ENCODE assay signal across 13 cellular contexts in genomic region chr3:111700054-111700453, GRCh38.
A peak's percentile ranks its signal among the peaks of the same experiment; 100 is the strongest.
DNase-seq lines count a peak whose midpoint lies in the region; ATAC-seq and TF ChIP-seq lines count a peak whose summit lies in the region.
"Had no signal": no experiment of that assay in that cellular context is flagged by ENCODE, and none has a peak within 500 bp of the region (broad histone marks: within the 10 kb centered on the region; RNA-seq: fewer than 3 reads in every experiment).

No MANE protein-coding gene starts in this region.

- DNase-seq in RWPE1 (ENCODE audit: low spot score), result no peak
- DNase-seq in caudate nucleus (lab: John Stamatoyannopoulos, UW), result no peak
- no peak for DNase-seq in NCI-H748 treated with DMSO at 0.1 percent for 48 hours (lab: John Stamatoyannopoulos, UW)
- DNase-seq in DMS53 treated with DMSO at 0.1 percent for 48 hours (lab: John Stamatoyannopoulos, UW; ENCODE audit: unreplicated experiment), result no peak
- DNase-seq: esophagus squamous epithelium, mammary epithelial cell, NCI-H345, PC-9, stomach had no signal

- no peak for TF ChIP-seq CTCF in RWPE1 (conservative IDR thresholded peaks at IDR 0.05; ENCODE audit: low read depth)

- H3K9me3 Mint-ChIP-seq in activated naive CD4-positive, alpha-beta T cell treated with anti-CD3 and anti-CD28 coated beads, Interleukin-2, amount 50 U/mL, for 24 hours, result no peaks in the 10 kb centered on the region

- no peaks in the 10 kb centered on the region for H3K36me3 Mint-ChIP-seq in activated naive CD4-positive, alpha-beta T cell treated with anti-CD3 and anti-CD28 coated beads, Interleukin-2, amount 50 U/mL, for 24 hours

- peak overlapping the region; percentile 3 for H3K4me3 Mint-ChIP-seq in activated naive CD4-positive, alpha-beta T cell treated with anti-CD3 and anti-CD28 coated beads, Interleukin-2, amount 50 U/mL, for 24 hours

- peak; percentile 75 for ATAC-seq in GM18517 (IDR thresholded peaks at IDR 0.05; ENCODE audit: unreplicated experiment)
- ATAC-seq in GM19395 (IDR thresholded peaks at IDR 0.05; ENCODE audit: unreplicated experiment), result peak; percentile 72
- peak; percentile 61 for ATAC-seq in HG03066 (IDR thresholded peaks at IDR 0.05; ENCODE audit: low read depth, unreplicated experiment)

- no peaks in the 10 kb centered on the region for H3K27me3 Mint-ChIP-seq in activated naive CD4-positive, alpha-beta T cell treated with anti-CD3 and anti-CD28 coated beads, Interleukin-2, amount 50 U/mL, for 24 hours

- peaks cover 39% of the 10 kb centered on the region for H3K4me1 Mint-ChIP-seq in activated naive CD4-positive, alpha-beta T cell treated with anti-CD3 and anti-CD28 coated beads, Interleukin-2, amount 50 U/mL, for 24 hours

- POLR2A ChIA-PET in RWPE1 (lab: Yijun Ruan, JAX; ENCODE audit: low non-redundant PET), result no interaction called here

- peak overlapping the region; percentile 3 for H3K27ac Mint-ChIP-seq in activated naive CD4-positive, alpha-beta T cell treated with anti-CD3 and anti-CD28 coated beads, Interleukin-2, amount 50 U/mL, for 24 hours

- no peak overlapping the region for H3K27ac ChIP-seq in RWPE1
- no peak overlapping the region for H3K27ac ChIP-seq in caudate nucleus (ENCODE audit: low read depth, low read length)
- H3K27ac ChIP-seq: esophagus squamous epithelium, PC-9, stomach had no signal

- CTCF ChIA-PET in RWPE1 (lab: Yijun Ruan, JAX), result interaction anchor here (0.7 kb wide), 1 partner anchor 1560 kb away, joined by 3 read pairs; no protein-coding TSS in a partner anchor
